In the genomic region with DNA sequence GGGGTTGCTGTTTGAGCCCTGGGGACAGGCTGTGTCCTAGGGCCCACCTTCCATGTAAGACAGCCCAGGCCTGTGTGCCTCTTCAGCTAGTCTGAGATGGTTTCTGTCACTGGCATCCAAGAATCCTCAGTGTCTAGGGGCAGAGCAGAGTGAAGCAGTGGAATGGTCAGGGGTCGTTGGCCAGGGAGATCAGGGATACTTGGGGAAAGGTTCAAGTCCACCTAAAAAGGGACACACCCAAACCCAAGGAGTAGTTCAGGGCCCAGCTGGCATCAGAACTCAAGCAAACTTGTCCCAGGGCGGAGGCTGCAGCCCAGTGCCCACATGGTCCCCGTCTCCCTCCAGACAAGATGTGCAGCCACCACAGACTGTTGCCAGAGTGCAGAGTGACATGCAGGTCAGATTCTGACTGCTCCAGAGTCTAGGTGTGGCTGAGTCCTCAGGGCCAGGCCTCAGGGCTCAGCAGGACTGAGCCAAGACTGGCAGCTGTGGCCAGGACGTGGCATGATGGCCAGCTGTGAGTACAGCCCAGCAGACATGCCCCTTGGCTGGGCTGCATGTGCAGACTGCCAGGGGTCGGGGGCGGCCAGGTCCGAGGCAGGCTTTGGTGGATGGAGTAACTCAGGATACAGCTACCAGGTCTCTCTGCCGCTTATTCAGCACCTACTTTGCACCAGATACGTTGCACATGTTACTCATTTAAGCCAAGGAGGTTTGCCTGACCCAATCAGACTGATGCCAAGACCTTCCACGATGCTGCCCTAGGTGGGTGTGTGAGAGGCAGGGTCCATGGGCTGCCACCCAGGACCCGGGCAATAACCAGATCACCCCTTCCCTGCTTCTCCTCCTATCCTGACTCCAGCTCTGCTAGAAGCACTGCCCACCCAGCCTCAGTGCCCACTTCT, we compare ENCODE assay signal across 13 cellular contexts.
DNase-seq lines count a peak whose midpoint lies in the region; ATAC-seq, FAIRE-seq and TF ChIP-seq lines count a peak whose summit lies in the region.
"Had no signal": no experiment of that assay in that cellular context is flagged by ENCODE, and none has a peak within 500 bp of the region (broad histone marks: within the 10 kb centered on the region; RNA-seq: fewer than 3 reads in every experiment).

No MANE protein-coding gene starts in this region.

- H3K79me1 ChIP-seq in neuronal stem cell (ENCODE audit: low read depth, low read length) = no peaks in the 10 kb centered on the region

- H3K4me1 ChIP-seq in neuronal stem cell (ENCODE audit: control insufficient read depth in 2 of 2, insufficient read depth in 1 of 2, low read depth in 1 of 2, low read length in 2 of 2) = peaks cover 5 to 10% of the 10 kb centered on the region in 2 donors
- H3K4me1 ChIP-seq in upper lobe of right lung = peaks cover under 1% of the 10 kb centered on the region
- peaks cover 7 to 9% of the 10 kb centered on the region in 2 donors for H3K4me1 ChIP-seq in small intestine (ENCODE audit: control insufficient read depth in 2 of 2, insufficient read depth in 1 of 2, low read depth in 1 of 2, low read length in 1 of 2)

- no peak overlapping the region for H4K91ac ChIP-seq in neuronal stem cell (ENCODE audit: low read depth, low read length, poor library complexity)

- H4K8ac ChIP-seq in neuronal stem cell (ENCODE audit: low read depth, low read length) = no peak overlapping the region

- H2BK15ac ChIP-seq in neuronal stem cell (ENCODE audit: low read length) = no peak overlapping the region

- no peak for TF ChIP-seq CTCF in upper lobe of right lung (IDR thresholded peaks at IDR 0.05)

- no peak for FAIRE-seq in small intestine (lab: Jason Lieb, UNC)
- FAIRE-seq: endothelial cell of umbilical vein had no signal

- no peak overlapping the region for H3K23ac ChIP-seq in neuronal stem cell (ENCODE audit: low read depth, low read length, poor library complexity)

- no CpG with 5 or more reads among the region's 11 CpGs for WGBS in neuronal stem cell (ENCODE audit: extremely low coverage in 2 of 2, insufficient read length in 2 of 2, insufficient replicate concordance in 1 of 2), 2 donors
- WGBS in small intestine, 3 donors = 80 to 90% (median 87%) methylated on average over 11 of the region's 11 CpGs

- ATAC-seq in Right ventricle myocardium inferior = peak; percentile 31
- no peak for ATAC-seq in upper lobe of right lung
- no peak for ATAC-seq in HG03520 (IDR thresholded peaks at IDR 0.05; ENCODE audit: unreplicated experiment)
- ATAC-seq: HCT116; naive thymus-derived CD4-positive, alpha-beta T cell had no signal

- peak overlapping the region; percentile 17 for H3K14ac ChIP-seq in neuronal stem cell (ENCODE audit: low read length)

- H2BK12ac ChIP-seq in neuronal stem cell (ENCODE audit: low read length) = no peak overlapping the region

- H2BK5ac ChIP-seq in neuronal stem cell (ENCODE audit: low read length) = no peak overlapping the region

- H3K4ac ChIP-seq in neuronal stem cell (ENCODE audit: low read length) = no peak overlapping the region

- H2BK120ac ChIP-seq in neuronal stem cell (ENCODE audit: low read depth, low read length) = peak overlapping the region; percentile 48

- no peak overlapping the region for H3K9ac ChIP-seq in neuronal stem cell (ENCODE audit: low read depth, low read length, poor library complexity)

- H2AFZ ChIP-seq in neuronal stem cell (ENCODE audit: low read length) = peak overlapping the region; percentile 10

- no peaks in the 10 kb centered on the region for H3K36me3 ChIP-seq in neuronal stem cell (replicated peaks in 1 of 2; ENCODE audit: control insufficient read depth in 2 of 2, insufficient read depth in 2 of 2, low read length in 2 of 2)
- no peaks in the 10 kb centered on the region for H3K36me3 ChIP-seq in upper lobe of right lung
- H3K36me3 ChIP-seq in small intestine (ENCODE audit: control insufficient read depth in 2 of 2, insufficient read depth in 2 of 2, low read length in 2 of 2) = no peaks in the 10 kb centered on the region

- peak; percentile 14 for DNase-seq in activated T-cell treated with anti-CD3 and anti-CD28 coated beads, Interleukin-2, amount 50 U/mL, for 1 hour
- DNase-seq in activated T-cell treated with anti-CD3 and anti-CD28 coated beads for 4 hours = no peak
- no peak for DNase-seq in Right ventricle myocardium inferior (ENCODE audit: missing footprints)
- DNase-seq in neuronal stem cell (ENCODE audit: low spot score) = no peak
- peak; percentile 45 for DNase-seq in upper lobe of right lung
- DNase-seq in small intestine = no peak
- no peak for DNase-seq in germinal center (ENCODE audit: low spot score)
- DNase-seq: DMS79; naive thymus-derived CD4-positive, alpha-beta T cell; NCI-H1930 had no signal

- H3K27ac ChIP-seq in neuronal stem cell (replicated peaks; ENCODE audit: low read length) (no peak overlapping the region), upper lobe of right lung (no peak overlapping the region), small intestine (ENCODE audit: low read depth in 1 of 2, low read length in 1 of 2) (no peak overlapping the region)

- H3K9me3 ChIP-seq in neuronal stem cell (replicated peaks in 1 of 2; ENCODE audit: control insufficient read depth in 2 of 2, insufficient read depth in 1 of 2, low read depth in 1 of 2, low read length in 2 of 2) (no peaks in the 10 kb centered on the region), upper lobe of right lung (no peaks in the 10 kb centered on the region), small intestine (ENCODE audit: control insufficient read depth, low read depth) (no peaks in the 10 kb centered on the region)

- no peak overlapping the region for H3K4me3 ChIP-seq in neuronal stem cell (ENCODE audit: low read length in 2 of 2)
- H3K4me3 ChIP-seq in upper lobe of right lung = no peak overlapping the region
- H3K4me3 ChIP-seq in small intestine (ENCODE audit: low read depth in 1 of 2, low read length in 2 of 2) = no peak overlapping the region

- H3K27me3 ChIP-seq in neuronal stem cell (ENCODE audit: control insufficient read depth in 3 of 3, insufficient read depth in 3 of 3, low read depth in 1 of 3, low read length in 3 of 3) = no peaks in the 10 kb centered on the region
- no peaks in the 10 kb centered on the region for H3K27me3 ChIP-seq in upper lobe of right lung
- no peaks in the 10 kb centered on the region for H3K27me3 ChIP-seq in small intestine (ENCODE audit: control insufficient read depth in 2 of 2, insufficient read depth in 2 of 2, low read length in 2 of 2)

- no peak overlapping the region for H3K4me2 ChIP-seq in neuronal stem cell (ENCODE audit: insufficient read depth, low read length, poor library complexity, severe bottlenecking)

- intact Hi-C loops in Right ventricle myocardium inferior (cut with DNase I) = no loop called here
- intact Hi-C loops in upper lobe of right lung (cut with DNase I) = no loop called here

- H2AK5ac ChIP-seq in neuronal stem cell (ENCODE audit: low read depth, low read length) = no peak overlapping the region

- no peak overlapping the region for H3K18ac ChIP-seq in neuronal stem cell (ENCODE audit: low read length)

Comparison
In these comparisons a context has a peak if more than half of its experiments do, and no peak if none do; other contexts are left out.
1. DNase-seq: peak in activated T-cell treated with anti-CD3 and anti-CD28 coated beads, Interleukin-2, amount 50 U/mL, for 1 hour (single experiment) and upper lobe of right lung (single experiment); none in activated T-cell treated with anti-CD3 and anti-CD28 coated beads for 4 hours (single experiment), Right ventricle myocardium inferior (single experiment), neuronal stem cell (single experiment), small intestine (single experiment) and germinal center (single experiment).